18 cellular contexts compared by ENCODE assay signal in the genomic region with DNA sequence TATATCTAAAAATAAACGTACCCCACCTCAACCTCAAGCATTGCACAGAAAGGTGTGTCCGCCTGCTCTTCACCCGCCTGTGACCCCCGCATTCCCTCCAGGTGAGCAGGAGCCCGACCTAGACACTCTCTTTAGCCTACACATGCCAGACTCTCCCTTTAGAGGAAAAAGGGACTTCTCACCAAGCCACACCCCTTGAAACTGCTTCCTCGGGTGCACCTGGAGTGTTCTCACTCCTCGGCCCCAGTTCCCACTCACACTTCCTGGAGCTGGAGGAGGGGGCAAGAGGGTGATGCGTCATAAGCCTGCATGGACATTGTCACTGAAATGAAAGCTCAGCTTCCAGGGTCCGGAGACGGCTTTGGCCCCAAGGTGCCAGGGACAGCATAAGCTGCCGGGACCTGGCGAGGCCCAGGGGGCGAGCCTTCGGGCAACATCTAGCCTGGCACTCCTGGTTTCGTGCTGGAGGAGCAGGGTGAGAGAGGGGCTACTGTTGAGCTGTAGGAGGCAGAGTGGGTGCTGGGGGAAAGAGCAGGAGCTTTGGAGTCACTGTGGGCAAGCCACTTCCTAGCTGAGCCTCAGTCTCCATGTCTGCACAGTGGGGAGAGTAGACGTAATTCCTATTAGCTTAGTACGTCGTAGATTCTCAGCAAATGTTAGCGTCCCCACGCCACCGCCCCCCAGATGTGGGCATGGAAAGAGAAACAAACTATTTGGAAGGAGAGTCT. TPM values are rescaled to one million over a fixed set of nuclear protein-coding genes. Genes with fewer than 3 reads are reported as not detected.
DNase-seq lines count a peak whose midpoint lies in the region; ATAC-seq, FAIRE-seq and TF ChIP-seq lines count a peak whose summit lies in the region.
"Had no signal": no experiment of that assay in that cellular context is flagged by ENCODE, and none has a peak within 500 bp of the region (broad histone marks: within the 10 kb centered on the region; RNA-seq: fewer than 3 reads in every experiment).

No MANE protein-coding gene starts in this region.

- in situ Hi-C loops in K562 (cut with MboI), result no loop called here

- no peak for TF ChIP-seq POLR2A in K562 (conservative IDR thresholded peaks at IDR 0.05)

- TF ChIP-seq EP300 in K562 (IDR thresholded peaks at IDR 0.05; ENCODE audit: low read length), result no peak

- peaks cover 0 to 37% of the 10 kb centered on the region in 2 experiments; a peak in 2 of 5 replicates for H3K4me1 ChIP-seq in K562 (replicated peaks in 1 of 2; ENCODE audit: control insufficient read depth in 2 of 2, insufficient read depth in 2 of 2, low read length in 2 of 2)

- H3K27ac ChIP-seq in K562 (ENCODE audit: extremely low read depth, low read depth, low read length), result no peak overlapping the region
- H3K27ac ChIP-seq: SK-N-MC had no signal

- peaks cover 9 to 37% of the 10 kb centered on the region in 2 experiments for H3K27me3 ChIP-seq in K562 (ENCODE audit: control insufficient read depth in 2 of 2, insufficient read depth in 2 of 2, low read length in 2 of 2)

- no peaks in the 10 kb centered on the region for H3K36me3 ChIP-seq in K562 (ENCODE audit: control insufficient read depth, insufficient read depth, low read length)

- intact Hi-C loops in K562 (cut with micrococcal nuclease) (no loop called here), left colon (cut with DNase I, micrococcal nuclease) (no loop called here)

- no peaks in the 10 kb centered on the region for H3K9me3 Mint-ChIP-seq in activated CD4-positive, alpha-beta T cell treated with anti-CD3 and anti-CD28 coated beads, Interleukin-2, amount 10 ng/mL, durations not matched to agents 7 days and 5 days
- H3K9me3 Mint-ChIP-seq: CD8-positive, alpha-beta T cell had no signal

- H4K20me1 ChIP-seq in K562 (replicated peaks; ENCODE audit: control insufficient read depth, insufficient read depth, low read length), result no peaks in the 10 kb centered on the region

- POLR2A ChIA-PET in K562 (lab: Yijun Ruan, JAX), result interaction anchor here (0.9 to 1.7 kb wide), 2 partner anchors 8 to 11 kb away, joined by 3 to 8 read pairs; no protein-coding TSS in a partner anchor
- POLR2A ChIA-PET in activated CD4-positive, alpha-beta T cell treated with anti-CD3 and anti-CD28 coated beads, Interleukin-2, amount 10 ng/mL, durations not matched to agents 7 days and 5 days (lab: Charles Lee), result no interaction called here

- peaks cover 2% of the 10 kb centered on the region for H3K9me1 ChIP-seq in K562 (ENCODE audit: control insufficient read depth, insufficient read depth, low read length)

- H3K9ac ChIP-seq in K562 (ENCODE audit: insufficient read depth in 1 of 2, low read depth in 2 of 2, low read length in 2 of 2), result peak overlapping the region in 1 of 2 experiments; percentile 61; a peak in 1 of 4 replicates

- DNase-seq in HT-29 (ENCODE audit: low spot score) (peak; percentile 27), K562 (ENCODE audit: extremely low read depth in 1 of 4, low spot score in 3 of 4) (no peak), left colon (peak in 1 of 2 donors; percentile 58), renal cortical epithelial cell (ENCODE audit: low read depth) (peak; percentile 23), dedifferentiated amniotic fluid mesenchymal stem cell (ENCODE audit: extremely low spot score) (no peak), HK-2 (ENCODE audit: unreplicated experiment) (no peak)
- DNase-seq in activated CD4-positive, alpha-beta T cell treated with anti-CD3 and anti-CD28 coated beads, Interleukin-2, amount 10 ng/mL, durations not matched to agents 7 days and 5 days, result no peak
- DNase-seq: ACHN; CD8-positive, alpha-beta T cell; Karpas-422; NCI-H1417 treated with DMSO at 0.1 percent for 48 hours; NCI-H345; NCI-H526 treated with DMSO at 0.1 percent for 48 hours; OCI-M1 had no signal

- H3K4me2 ChIP-seq in K562 (ENCODE audit: insufficient read depth, low read length), result no peak overlapping the region

- no peak overlapping the region for H3K27ac Mint-ChIP-seq in activated CD4-positive, alpha-beta T cell treated with anti-CD3 and anti-CD28 coated beads, Interleukin-2, amount 10 ng/mL, durations not matched to agents 7 days and 5 days
- H3K27ac Mint-ChIP-seq: B cell; CD8-positive, alpha-beta T cell had no signal

- peaks cover 2% of the 10 kb centered on the region for H3K27me3 Mint-ChIP-seq in activated CD4-positive, alpha-beta T cell treated with anti-CD3 and anti-CD28 coated beads, Interleukin-2, amount 10 ng/mL, durations not matched to agents 7 days and 5 days

- H3K4me1 Mint-ChIP-seq in activated CD4-positive, alpha-beta T cell treated with anti-CD3 and anti-CD28 coated beads, Interleukin-2, amount 10 ng/mL, durations not matched to agents 7 days and 5 days, result peaks cover 6% of the 10 kb centered on the region
- H3K4me1 Mint-ChIP-seq: B cell had no signal

- no peak for TF ChIP-seq RAD21 in K562 (CRISPR knock-in tag; conservative IDR thresholded peaks at IDR 0.05 in 1 of 2, IDR thresholded peaks at IDR 0.05 in 1 of 2)

- H3K36me3 Mint-ChIP-seq in activated CD4-positive, alpha-beta T cell treated with anti-CD3 and anti-CD28 coated beads, Interleukin-2, amount 10 ng/mL, durations not matched to agents 7 days and 5 days (ENCODE audit: low read depth), result no peaks in the 10 kb centered on the region
- H3K36me3 Mint-ChIP-seq: CD8-positive, alpha-beta T cell had no signal

- no peaks in the 10 kb centered on the region for H3K9me3 ChIP-seq in K562 (replicated peaks; ENCODE audit: control insufficient read depth, insufficient read depth, low read depth, low read length)

- WGBS in K562 (ENCODE audit: insufficient coverage, low coverage, missing lambda C conversion rate), result 28% methylated on average over 19 of the region's 21 CpGs

- no peak overlapping the region for H3K4me3 Mint-ChIP-seq in activated CD4-positive, alpha-beta T cell treated with anti-CD3 and anti-CD28 coated beads, Interleukin-2, amount 10 ng/mL, durations not matched to agents 7 days and 5 days
- H3K4me3 Mint-ChIP-seq: B cell; CD8-positive, alpha-beta T cell had no signal

- 0 out of 2 replicates have a peak overlapping the region, but pooled peaks have one; percentile 32 for H2AFZ ChIP-seq in K562 (ENCODE audit: low read depth, low read length)

- TF ChIP-seq CTCF in K562 (IDR thresholded peaks at IDR 0.05 in 2 of 3, conservative IDR thresholded peaks at IDR 0.05 in 1 of 3; ENCODE audit: insufficient read depth in 2 of 3, low read depth in 1 of 3, low read length in 3 of 3), result no peak

- CTCF ChIA-PET in K562 (lab: Yijun Ruan, JAX; ENCODE audit: low intra/inter-chr PET ratio), result no interaction called here
- CTCF ChIA-PET in activated CD4-positive, alpha-beta T cell treated with anti-CD3 and anti-CD28 coated beads, Interleukin-2, amount 10 ng/mL, durations not matched to agents 7 days and 5 days (lab: Charles Lee), result interaction anchor here (0.9 to 1.3 kb wide), 2 partner anchors 11 to 29 kb away, joined by 3 to 7 read pairs; no protein-coding TSS in a partner anchor

- BruUV-seq in K562 (replicated peaks; lab: Mats Ljungman, UMichigan), result no TSS peak

- ATAC-seq in K562 (peak; percentile 16; the same call in 2 of the 3 replicates), left colon (peak; percentile 57), GM21717 (IDR thresholded peaks at IDR 0.05; ENCODE audit: unreplicated experiment) (no peak)
- ATAC-seq: CD8-positive, alpha-beta T cell had no signal

- no peak for FAIRE-seq in K562 (lab: Jason Lieb, UNC)

- H3K79me2 ChIP-seq in K562 (ENCODE audit: control insufficient read depth, insufficient read depth, low read length), result no peaks in the 10 kb centered on the region

- H3K4me3 ChIP-seq in K562, result no peak overlapping the region
- H3K4me3 ChIP-seq: SK-N-MC had no signal

TF ChIP-seq in K562, 482 proteins besides CTCF, POLR2A, EP300 and RAD21 (continues in another document):
- TF ChIP-seq, protein P1, sequence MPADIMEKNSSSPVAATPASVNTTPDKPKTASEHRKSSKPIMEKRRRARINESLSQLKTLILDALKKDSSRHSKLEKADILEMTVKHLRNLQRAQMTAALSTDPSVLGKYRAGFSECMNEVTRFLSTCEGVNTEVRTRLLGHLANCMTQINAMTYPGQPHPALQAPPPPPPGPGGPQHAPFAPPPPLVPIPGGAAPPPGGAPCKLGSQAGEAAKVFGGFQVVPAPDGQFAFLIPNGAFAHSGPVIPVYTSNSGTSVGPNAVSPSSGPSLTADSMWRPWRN (IDR thresholded peaks at IDR 0.05; ENCODE audit: low read depth), result peak; percentile 38; the same call in 1 of the 2 replicates
- TF ChIP-seq MAZ (CRISPR knock-in tag; conservative IDR thresholded peaks at IDR 0.05 in 1 of 2, IDR thresholded peaks at IDR 0.05 in 1 of 2) (peak in 1 of 2 experiments; percentile 35; a peak in 1 of 4 replicates), JUND (IDR thresholded peaks at IDR 0.05; ENCODE audit: borderline replicate concordance, low read depth, low read length) (peak; percentile 23; the same call in 1 of the 2 replicates), JUND (tag; IDR thresholded peaks at IDR 0.05; ENCODE audit: borderline replicate concordance, low read depth, low read length) (no peak), FOSL1 (tag; conservative IDR thresholded peaks at IDR 0.05) (0 out of 2 replicates have a peak, but pooled peaks have one; percentile 22), ATF7 (IDR thresholded peaks at IDR 0.05) (no peak)

RNA-seq across cellular contexts. Expression of a gene that starts 9.8 kb away (rescaled TPM):
- total RNA-seq in HT-29 (2014; rRNA removed; shearing (Covaris generic)), result 0.08 TPM in 1 of 2 replicates, not detected in the other
- total RNA-seq in K562 (2011; cell fraction: chromatin; rRNA removed; ENCODE audit: low replicate concordance), result 7.6 and 11.7 TPM in 2 replicates
- total RNA-seq in K562 (2011; cell fraction: nucleolus; rRNA removed), result 3.4 and 4.2 TPM in 2 replicates
- total RNA-seq in K562 (2011; cell fraction: nucleoplasm; rRNA removed), result 6.2 and 17.9 TPM in 2 replicates
- total RNA-seq in K562 (2014; rRNA removed) (0.12 TPM in 1 of 2 replicates, not detected in the other), K562 (2014; rRNA removed; fragmentation: Illumina TruSeq; extraction: Trizol) (under 0.01 and 0.03 TPM in 2 replicates), K562 (2015; rRNA removed; fragmentation: Illumina TruSeq; extraction: Trizol) (under 0.01 TPM in 1 of 2 replicates, not detected in the other), K562 (2021) (0.11 and 0.31 TPM in 2 replicates), left colon (100 to 1,000 TPM; 114 to 356 TPM), renal cortical epithelial cell (0.05 and 3.5 TPM in 2 replicates)
- polyA plus RNA-seq in K562 (2011; rRNA removed) (0.11 and 0.21 TPM in 2 replicates), K562 (2014; fragmentation: Illumina TruSeq; extraction: Trizol) (0.10 and 0.11 TPM in 2 replicates), K562 (2014; fragmentation: Nextera tagmentation; extraction: Ambion mirVana) (not detected), K562 (2014; rRNA removed) (0.07 TPM in 2 replicates)
- polyA plus RNA-seq in K562 (2011; cell fraction: cytosol; rRNA removed), result 0.16 and 0.61 TPM in 2 replicates
- 1.00 and 2.9 TPM in 2 replicates for polyA plus RNA-seq in K562 (2011; cell fraction: nucleus; rRNA removed)
- polyA plus RNA-seq in K562 (2012), result 0.22 and 2.0 TPM in 2 replicates
- polyA minus RNA-seq in K562 (2011; rRNA and poly(A)+ RNA removed), result 0.33 and 1.0 TPM in 2 replicates
- 0.18 and 1.4 TPM in 2 replicates for polyA minus RNA-seq in K562 (2011; cell fraction: cytosol; rRNA and poly(A)+ RNA removed)
- 0.44 and 1.8 TPM in 2 replicates for polyA minus RNA-seq in K562 (2011; cell fraction: nucleus; rRNA and poly(A)+ RNA removed)
- under 1 TPM; under 0.01 to 0.15 TPM for total RNA-seq in activated CD4-positive, alpha-beta T cell treated with anti-CD3 and anti-CD28 coated beads, Interleukin-2, amount 10 ng/mL, durations not matched to agents 7 days and 5 days
- total RNA-seq: CD8-positive, alpha-beta T cell; H4 had no signal

Comparison
In these comparisons a context has a peak if more than half of its experiments do, and no peak if none do; other contexts are left out.
1. DNase-seq: peak in HT-29 (single experiment) and renal cortical epithelial cell (single experiment); none in K562 (0 of 4), activated CD4-positive, alpha-beta T cell treated with anti-CD3 and anti-CD28 coated beads, Interleukin-2, amount 10 ng/mL, durations not matched to agents 7 days and 5 days (single experiment), dedifferentiated amniotic fluid mesenchymal stem cell (single experiment) and HK-2 (single experiment).
2. RNA of a gene that starts 9.8 kb away (total RNA-seq): 114 to 356 TPM in left colon; under 0.01 to 0.15 TPM in activated CD4-positive, alpha-beta T cell treated with anti-CD3 and anti-CD28 coated beads, Interleukin-2, amount 10 ng/mL, durations not matched to agents 7 days and 5 days, 0.05 to 3.5 TPM in renal cortical epithelial cell, 0.08 TPM in HT-29 and under 0.01 to 17.9 TPM in K562; every median in the first group is over 4 times any median in the second.